ENCODE assay signal across 25 cellular contexts in genomic region chr1:7644086-7644485, GRCh38.
DNase-seq lines count a peak whose midpoint lies in the region; FAIRE-seq and TF ChIP-seq lines count a peak whose summit lies in the region.
"Had no signal": no experiment of that assay in that cellular context is flagged by ENCODE, and none has a peak within 500 bp of the region (broad histone marks: within the 10 kb centered on the region; RNA-seq: fewer than 3 reads in every experiment).

No MANE protein-coding gene starts in this region.

- H3K18ac ChIP-seq in H1 (ENCODE audit: extremely low read depth, low read length), result no peak overlapping the region

- H3K14ac ChIP-seq in H1 (ENCODE audit: insufficient read length), result no peak overlapping the region

- no peak overlapping the region for H3K23ac ChIP-seq in H1 (ENCODE audit: insufficient read length)

- no peaks in the 10 kb centered on the region for H3K27me3 ChIP-seq in H7 (ENCODE audit: control insufficient read depth, insufficient read depth, low read length)
- H3K27me3 ChIP-seq in H1 (replicated peaks in 1 of 4; ENCODE audit: control insufficient read depth in 3 of 4, extremely low read depth in 1 of 4, insufficient read depth in 3 of 4, low read length in 3 of 4), result no peaks in the 10 kb centered on the region
- H3K27me3 ChIP-seq: BLaER1 treated with 17β-estradiol and CSF1 and Interleukin-3, amounts not matched to agents 10 nM and 100 nM; MG63 had no signal

- no peak overlapping the region for H3K27ac ChIP-seq in H1 (ENCODE audit: low read depth, low read length)
- H3K27ac ChIP-seq: SJCRH30 had no signal

- no peak; a peak in 1 of 4 replicates for TF ChIP-seq RAD21 in H1 (IDR thresholded peaks at IDR 0.05 in 1 of 2, conservative IDR thresholded peaks at IDR 0.05 in 1 of 2; ENCODE audit: low read depth in 2 of 2, low read length in 2 of 2)

- no peak overlapping the region for H2BK20ac ChIP-seq in H1 (ENCODE audit: low read length)

- TF ChIP-seq EP300 in H1 (IDR thresholded peaks at IDR 0.05; ENCODE audit: borderline replicate concordance in 1 of 2, low read depth in 2 of 2, low read length in 2 of 2), result no peak

- no peak overlapping the region for H2BK12ac ChIP-seq in H1 (ENCODE audit: low read depth, low read length)

- H3K36me3 ChIP-seq in H7 (replicated peaks; ENCODE audit: control insufficient read depth, insufficient read depth, low read length) (no peaks in the 10 kb centered on the region), H1 (ENCODE audit: control insufficient read depth in 2 of 4, insufficient read depth in 4 of 4, low read length in 3 of 4) (no peaks in the 10 kb centered on the region)
- H3K36me3 ChIP-seq: BLaER1 treated with 17β-estradiol and CSF1 and Interleukin-3, amounts not matched to agents 10 nM and 100 nM; MG63; SJCRH30 had no signal

- H4K8ac ChIP-seq in H1 (ENCODE audit: extremely low read depth, insufficient read depth, low read length), result no peak overlapping the region

- H3K4me2 ChIP-seq in H1 (ENCODE audit: insufficient read depth in 1 of 2, low read depth in 2 of 2, low read length in 2 of 2), result no peak overlapping the region
- H3K4me2 ChIP-seq: A549 had no signal

- H3K4me3 ChIP-seq in H7 (ENCODE audit: insufficient read depth, low read depth, low read length) (no peak overlapping the region), H1 (ENCODE audit: extremely low read depth in 1 of 4, insufficient read depth in 2 of 4, low read depth in 3 of 4, low read length in 4 of 4) (no peak overlapping the region), retinal pigment epithelial cell (ENCODE audit: low read length) (no peak overlapping the region)
- H3K4me3 ChIP-seq: A549; BLaER1 treated with 17β-estradiol and CSF1 and Interleukin-3, amounts not matched to agents 10 nM and 100 nM; MG63; SJCRH30 had no signal

- H3K79me1 ChIP-seq in H1 (ENCODE audit: low read depth, low read length), result no peaks in the 10 kb centered on the region

- POLR2A ChIA-PET in H1 (lab: Charles Lee; ENCODE audit: partially characterized antibody), result no interaction called here

- peak overlapping the region; percentile 2; the same call in 1 of the 2 replicates for H2BK15ac ChIP-seq in H1 (ENCODE audit: low read length)

- no peak overlapping the region for H3K56ac ChIP-seq in H1 (replicated peaks; ENCODE audit: insufficient read length, low read depth, low read length)

- H2AK5ac ChIP-seq in H1 (ENCODE audit: low read depth, low read length), result 0 out of 2 replicates have a peak overlapping the region, but pooled peaks have one; percentile 5

- H4K5ac ChIP-seq in H1 (ENCODE audit: insufficient read length, low read depth, low read length), result no peak overlapping the region

- H4K20me1 ChIP-seq in H1 (replicated peaks in 1 of 2; ENCODE audit: control insufficient read depth in 1 of 2, insufficient read depth in 2 of 2, low read length in 2 of 2), result no peaks in the 10 kb centered on the region

- no peak overlapping the region for H2AFZ ChIP-seq in H1 (ENCODE audit: low read length)

- no peak overlapping the region for H4K91ac ChIP-seq in H1 (replicated peaks; ENCODE audit: insufficient read length, low read length)

- no peak overlapping the region for H3K4ac ChIP-seq in H1 (replicated peaks; ENCODE audit: insufficient read length, low read depth, low read length)

- no peak overlapping the region for H2BK120ac ChIP-seq in H1 (replicated peaks; ENCODE audit: low read depth, low read length)

- TF ChIP-seq POLR2A in H1 (IDR thresholded peaks at IDR 0.05; ENCODE audit: control extremely low read depth in 1 of 2, low read depth in 2 of 2, low read length in 2 of 2) (no peak), erythroblast (IDR thresholded peaks at IDR 0.05; ENCODE audit: low read length) (no peak)

- no peaks in the 10 kb centered on the region for H3K23me2 ChIP-seq in H1 (ENCODE audit: low read depth, low read length)

- peak; percentile 85 for DNase-seq in H7
- no peak for DNase-seq in H1 (ENCODE audit: low read depth in 1 of 2, low spot score in 2 of 2)
- DNase-seq in kidney tubule cell (ENCODE audit: low spot score), result peak; percentile 26
- no peak for DNase-seq in retinal pigment epithelial cell (ENCODE audit: low read depth)
- DNase-seq in erythroblast (lab: John Stamatoyannopoulos, UW), result no peak
- no peak for DNase-seq in NCI-H2171 (lab: John Stamatoyannopoulos, UW)
- no peak for DNase-seq in COR-L47 (lab: John Stamatoyannopoulos, UW)
- DNase-seq: AML-193; CD4-positive, alpha-beta T cell; DMS53; HCEC 1CT; KG1; NCI-H1105 treated with DMSO at 0.1 percent for 48 hours; NCI-H146; NCI-H1930; NCI-H2107; NCI-H446; NCI-H524 treated with DMSO at 0.1 percent for 48 hours; NCI-H774; PC-3; SJCRH30 had no signal

- WGBS in H1 (ENCODE audit: extremely low coverage in 1 of 2, insufficient coverage in 1 of 2, insufficient read length in 1 of 2, insufficient replicate concordance in 2 of 2, low coverage in 1 of 2, low lambda C conversion rate in 2 of 2, missing lambda C conversion rate in 1 of 2), 2 experiments, result 74% methylated on average over 3 of the region's 3 CpGs; no CpG with 5 or more reads in 1 of the 2 experiments

- H3K9me3 ChIP-seq in H1 (ENCODE audit: insufficient read depth in 2 of 2, low read depth in 1 of 2, low read length in 1 of 2), result 0 out of 4 replicates have a peak, but pooled peaks cover 0 to 3% of the 10 kb centered on the region in 2 experiments
- H3K9me3 ChIP-seq: A549, MG63, SJCRH30 had no signal

- no peak overlapping the region for H2BK5ac ChIP-seq in H1 (ENCODE audit: low read depth, low read length)

- no peak for FAIRE-seq in H1 (lab: Jason Lieb, UNC)
- FAIRE-seq: A549, GM18507 had no signal

- H3K79me2 ChIP-seq in H1 (ENCODE audit: control insufficient read depth in 1 of 2, insufficient read depth in 2 of 2, low read length in 2 of 2), result no peaks in the 10 kb centered on the region

- H3K9ac ChIP-seq in H1 (replicated peaks in 1 of 4; ENCODE audit: extremely low read depth in 1 of 4, low read depth in 3 of 4, low read length in 3 of 4), result no peak overlapping the region

- no peaks in the 10 kb centered on the region for H3K4me1 ChIP-seq in H1 (replicated peaks in 1 of 4; ENCODE audit: control insufficient read depth in 3 of 4, insufficient read depth in 4 of 4, low read length in 3 of 4)

- CTCF ChIA-PET in H1 (lab: Charles Lee; ENCODE audit: partially characterized antibody), result interaction anchor here (0.8 to 2.6 kb wide), 17 partner anchors 7 to 601 kb away, joined by 3 to 11 read pairs (median 4); no protein-coding TSS in a partner anchor

- TF ChIP-seq CTCF in H1 (IDR thresholded peaks at IDR 0.05; ENCODE audit: control extremely low read depth in 1 of 3, insufficient read depth in 1 of 3, low read depth in 1 of 3, low read length in 3 of 3) (peak; percentile 11 to 47 (median 13); a peak in 2 of 4 replicates), retinal pigment epithelial cell (conservative IDR thresholded peaks at IDR 0.05; ENCODE audit: low read depth, low read length) (peak; percentile 0)

TF ChIP-seq in H1, 55 proteins besides CTCF, POLR2A, EP300 and RAD21:
- TF ChIP-seq NANOG (IDR thresholded peaks at IDR 0.05; ENCODE audit: insufficient read depth, low read depth, low read length, poor library complexity, severe bottlenecking), result no peak
- no peak for TF ChIP-seq NRF1 (IDR thresholded peaks at IDR 0.05; ENCODE audit: low read depth, low read length)
- TF ChIP-seq EZH2 (IDR thresholded peaks at IDR 0.05; ENCODE audit: low read depth, low read length, severe bottlenecking), result no peak
- no peak for TF ChIP-seq KDM5A (IDR thresholded peaks at IDR 0.05; ENCODE audit: low read length)
- TF ChIP-seq CHD2 (IDR thresholded peaks at IDR 0.05; ENCODE audit: low read length), result no peak
- TF ChIP-seq JUND (IDR thresholded peaks at IDR 0.05; ENCODE audit: low read length), result no peak
- no peak for TF ChIP-seq SP4 (IDR thresholded peaks at IDR 0.05; ENCODE audit: low read length)
- no peak for TF ChIP-seq SIX5 (IDR thresholded peaks at IDR 0.05; ENCODE audit: low read depth, low read length)
- TF ChIP-seq ASH2L (IDR thresholded peaks at IDR 0.05; ENCODE audit: low read length), result no peak
- no peak for TF ChIP-seq HDAC2 (IDR thresholded peaks at IDR 0.05; ENCODE audit: borderline replicate concordance in 1 of 2, low read depth in 2 of 2, low read length in 2 of 2)
- TF ChIP-seq JUN (IDR thresholded peaks at IDR 0.05; ENCODE audit: low read depth, low read length), result no peak
- no peak for TF ChIP-seq SIN3A (conservative IDR thresholded peaks at IDR 0.05 in 1 of 2, IDR thresholded peaks at IDR 0.05 in 1 of 2; ENCODE audit: low read depth in 1 of 2, low read length in 2 of 2)
- TF ChIP-seq, protein P1, sequence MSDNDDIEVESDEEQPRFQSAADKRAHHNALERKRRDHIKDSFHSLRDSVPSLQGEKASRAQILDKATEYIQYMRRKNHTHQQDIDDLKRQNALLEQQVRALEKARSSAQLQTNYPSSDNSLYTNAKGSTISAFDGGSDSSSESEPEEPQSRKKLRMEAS (IDR thresholded peaks at IDR 0.05), result no peak
- TF ChIP-seq TEAD4 (IDR thresholded peaks at IDR 0.05; ENCODE audit: low read depth, low read length), result no peak
- no peak for TF ChIP-seq KDM1A (IDR thresholded peaks at IDR 0.05; ENCODE audit: borderline replicate concordance, low read length)
- TF ChIP-seq, protein P2, sequence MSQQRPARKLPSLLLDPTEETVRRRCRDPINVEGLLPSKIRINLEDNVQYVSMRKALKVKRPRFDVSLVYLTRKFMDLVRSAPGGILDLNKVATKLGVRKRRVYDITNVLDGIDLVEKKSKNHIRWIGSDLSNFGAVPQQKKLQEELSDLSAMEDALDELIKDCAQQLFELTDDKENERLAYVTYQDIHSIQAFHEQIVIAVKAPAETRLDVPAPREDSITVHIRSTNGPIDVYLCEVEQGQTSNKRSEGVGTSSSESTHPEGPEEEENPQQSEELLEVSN (IDR thresholded peaks at IDR 0.05), result no peak
- TF ChIP-seq SP1 (IDR thresholded peaks at IDR 0.05; ENCODE audit: low read depth, low read length), result no peak
- no peak for TF ChIP-seq TAF7 (optimal IDR thresholded peaks at IDR 0.05; ENCODE audit: borderline replicate concordance, low read depth, low read length)
- no peak for TF ChIP-seq ATF2 (IDR thresholded peaks at IDR 0.05; ENCODE audit: low read length)

Comparison
In these comparisons a context has a peak if more than half of its experiments do, and no peak if none do; other contexts are left out.
1. DNase-seq: peak in H7 (single experiment) and kidney tubule cell (single experiment); none in H1 (0 of 2), retinal pigment epithelial cell (single experiment), erythroblast (0 of 2), NCI-H2171 (single experiment) and COR-L47 (single experiment).